19 cellular contexts compared by ENCODE assay signal in genomic region chr5:39759696-39760095, GRCh38.
DNase-seq lines count a peak whose midpoint lies in the region; ATAC-seq and TF ChIP-seq lines count a peak whose summit lies in the region.
"Had no signal": no experiment of that assay in that cellular context is flagged by ENCODE, and none has a peak within 500 bp of the region (broad histone marks: within the 10 kb centered on the region; RNA-seq: fewer than 3 reads in every experiment).

No MANE protein-coding gene starts in this region.

- no peaks in the 10 kb centered on the region for H3K9me3 Mint-ChIP-seq in osteocyte (ENCODE audit: unreplicated experiment)
- H3K9me3 Mint-ChIP-seq: memory B cell, neural crest cell had no signal

- no peak for TF ChIP-seq CTCF in brain microvascular endothelial cell (IDR thresholded peaks at IDR 0.05; ENCODE audit: low read depth, low read length, missing control alignments)
- TF ChIP-seq CTCF in osteocyte (IDR thresholded peaks at IDR 0.05), result no peak

- peak overlapping the region; percentile 97 for H3K27ac Mint-ChIP-seq in osteocyte (ENCODE audit: unreplicated experiment)
- H3K27ac Mint-ChIP-seq: memory B cell had no signal

- H3K4me1 Mint-ChIP-seq in osteocyte (ENCODE audit: unreplicated experiment), result peaks cover 72% of the 10 kb centered on the region
- H3K4me1 Mint-ChIP-seq: memory B cell had no signal

- H3K27me3 ChIP-seq in brain microvascular endothelial cell (replicated peaks), result no peaks in the 10 kb centered on the region

- DNase-seq in NCI-H460 (ENCODE audit: extremely low read depth, low read depth), result peak; percentile 78
- no peak for DNase-seq in brain microvascular endothelial cell
- no peak for DNase-seq in osteocyte (ENCODE audit: extremely low spot score, unreplicated experiment)
- no peak for DNase-seq in anterior cingulate cortex (lab: John Stamatoyannopoulos, UW)
- no peak for DNase-seq in NCI-H187 (lab: John Stamatoyannopoulos, UW)
- DNase-seq: activated CD4-positive, alpha-beta T cell treated with anti-CD3 and anti-CD28 coated beads for 4 hours; activated CD8-positive, alpha-beta memory T cell treated with anti-CD3 and anti-CD28 coated beads, Interleukin-2, amount 50 U/mL, for 48 hours; C1 segment of cervical spinal cord; DMS79 treated with DMSO at 0.1 percent for 48 hours; H7; NCI-H1048; retina; SHP77 treated with DMSO at 0.1 percent for 48 hours; stimulated activated CD4-positive, alpha-beta T cell treated with anti-CD3 and anti-CD28 coated beads, Interleukin-1b, Interleukin-23, amount 100 ng/mL, for 48 hours had no signal

- peak overlapping the region; percentile 33 for H3K4me3 Mint-ChIP-seq in osteocyte (ENCODE audit: unreplicated experiment)
- H3K4me3 Mint-ChIP-seq: memory B cell, neural crest cell had no signal

- no peaks in the 10 kb centered on the region for H3K36me3 Mint-ChIP-seq in osteocyte (ENCODE audit: unreplicated experiment)
- H3K36me3 Mint-ChIP-seq: memory B cell had no signal

- H3K27ac ChIP-seq in brain microvascular endothelial cell, result peak overlapping the region; percentile 99

- H3K4me3 ChIP-seq in brain microvascular endothelial cell (ENCODE audit: low read depth, low read length), result no peak overlapping the region

- H3K36me3 ChIP-seq in brain microvascular endothelial cell (replicated peaks), result no peaks in the 10 kb centered on the region

- ATAC-seq in GM19351 (IDR thresholded peaks at IDR 0.05; ENCODE audit: unreplicated experiment) (peak; percentile 28), HG03108 (IDR thresholded peaks at IDR 0.05; ENCODE audit: unreplicated experiment) (no peak), HG02852 (IDR thresholded peaks at IDR 0.05; ENCODE audit: unreplicated experiment) (no peak)

- no peaks in the 10 kb centered on the region for H3K27me3 Mint-ChIP-seq in osteocyte (ENCODE audit: unreplicated experiment)

- in situ Hi-C loops in brain microvascular endothelial cell (cut with HindIII; ENCODE audit: low pct_ligation_motif_present, low sequenced_read_pairs), result no loop called here
